18 cellular contexts compared by ENCODE assay signal in genomic region chr4:182015893-182016292, GRCh38.
DNase-seq lines count a peak whose midpoint lies in the region; ATAC-seq and TF ChIP-seq lines count a peak whose summit lies in the region.
"Had no signal": no experiment of that assay in that cellular context is flagged by ENCODE, and none has a peak within 500 bp of the region (broad histone marks: within the 10 kb centered on the region; RNA-seq: fewer than 3 reads in every experiment).

No MANE protein-coding gene starts in this region.

- no TSS peak for BruUV-seq in Caco-2 (replicated peaks; lab: Mats Ljungman, UMichigan)

- H2AFZ ChIP-seq in SK-N-SH (ENCODE audit: low read depth) (no peak overlapping the region), fibroblast of lung (ENCODE audit: low read length) (no peak overlapping the region)

- CTCF ChIA-PET in SK-N-SH (lab: Yijun Ruan, JAX) = no interaction called here
- CTCF ChIA-PET in Caco-2 (lab: Charles Lee) = no interaction called here

- 49% methylated on average over 6 of the region's 6 CpGs for WGBS in SK-N-SH (ENCODE audit: low lambda C conversion rate)
- WGBS in tibial nerve, 2 donors = 75 to 81% methylated on average over 6 of the region's 6 CpGs

- H3K9ac ChIP-seq in SK-N-SH (no peak overlapping the region), fibroblast of lung (ENCODE audit: insufficient read depth, low read length) (no peak overlapping the region)

- peaks cover 4% of the 10 kb centered on the region for H3K27me3 Mint-ChIP-seq in Caco-2 (ENCODE audit: insufficient read depth, unreplicated experiment)
- H3K27me3 Mint-ChIP-seq: CD8-positive, alpha-beta memory T cell; stimulated activated naive CD8-positive, alpha-beta T cell treated with anti-CD3 and anti-CD28 coated beads, Interleukin-15, Interleukin-2, amounts not matched to agents 100 ng/mL and 50 ng/mL, for 24 hours had no signal

- H3K9me2 ChIP-seq in SK-N-SH = no peaks in the 10 kb centered on the region

- no peak overlapping the region for H3K4me2 ChIP-seq in SK-N-SH
- H3K4me2 ChIP-seq in fibroblast of lung (ENCODE audit: extremely low read depth, insufficient read depth, low read length) = no peak overlapping the region

- H3K4me1 Mint-ChIP-seq in Caco-2 (ENCODE audit: low read depth, unreplicated experiment) = no peaks in the 10 kb centered on the region
- H3K4me1 Mint-ChIP-seq: CD8-positive, alpha-beta memory T cell; neural crest cell had no signal

- no peak for TF ChIP-seq POLR2A in tibial nerve (IDR thresholded peaks at IDR 0.05)

- H3K4me3 ChIP-seq in SK-N-SH (ENCODE audit: low read depth in 2 of 2, low read length in 1 of 2) (no peak overlapping the region), fibroblast of lung (replicated peaks in 1 of 4; ENCODE audit: control extremely low read depth in 1 of 4, insufficient read depth in 1 of 4, low read depth in 3 of 4, low read length in 4 of 4) (no peak overlapping the region), Caco-2 (ENCODE audit: low read depth, low read length) (no peak overlapping the region), tibial nerve (no peak overlapping the region)
- H3K4me3 ChIP-seq: lower lobe of right lung had no signal

- no peaks in the 10 kb centered on the region for H3F3A ChIP-seq in SK-N-SH (replicated peaks; ENCODE audit: insufficient read depth)

- ATAC-seq in SK-N-SH treated with all-trans-retinoic acid at 6 μM for 48 hours = no peak
- no peak for ATAC-seq in activated CD4-positive, CD25-positive, alpha-beta regulatory T cell treated with anti-CD3 and anti-CD28 coated beads, Interleukin-2, amount 50 U/mL, for 24 hours
- ATAC-seq: activated naive CD4-positive, alpha-beta T cell treated with anti-CD3 and anti-CD28 coated beads, Interleukin-2, amount 50 U/mL, for 72 hours; lower lobe of right lung; PC-3 had no signal

- H3K27ac Mint-ChIP-seq in Caco-2 (ENCODE audit: unreplicated experiment) = no peak overlapping the region
- H3K27ac Mint-ChIP-seq: activated naive CD4-positive, alpha-beta T cell treated with anti-CD3 and anti-CD28 coated beads, Interleukin-2, amount 50 U/mL, for 72 hours; CD8-positive, alpha-beta memory T cell; stimulated activated naive CD8-positive, alpha-beta T cell treated with anti-CD3 and anti-CD28 coated beads, Interleukin-15, Interleukin-2, amounts not matched to agents 100 ng/mL and 50 ng/mL, for 24 hours had no signal

- TF ChIP-seq EP300 in SK-N-SH (IDR thresholded peaks at IDR 0.05; ENCODE audit: borderline replicate concordance in 1 of 2, low read depth in 1 of 2, low read length in 1 of 2) (no peak), tibial nerve (IDR thresholded peaks at IDR 0.05) (no peak)

- no peak overlapping the region for H3K4me3 Mint-ChIP-seq in Caco-2 (ENCODE audit: unreplicated experiment)
- H3K4me3 Mint-ChIP-seq: CD8-positive, alpha-beta memory T cell; neural crest cell; stimulated activated naive CD8-positive, alpha-beta T cell treated with anti-CD3 and anti-CD28 coated beads, Interleukin-15, Interleukin-2, amounts not matched to agents 100 ng/mL and 50 ng/mL, for 24 hours had no signal

- no peak for TF ChIP-seq RAD21 in SK-N-SH (IDR thresholded peaks at IDR 0.05; ENCODE audit: low read length)

- H3K27me3 ChIP-seq in SK-N-SH (ENCODE audit: insufficient read depth) = no peaks in the 10 kb centered on the region
- no peaks in the 10 kb centered on the region for H3K27me3 ChIP-seq in fibroblast of lung (ENCODE audit: control insufficient read depth, insufficient read depth, low read length)
- no peaks in the 10 kb centered on the region for H3K27me3 ChIP-seq in Caco-2 (replicated peaks; ENCODE audit: control insufficient read depth, insufficient read depth, low read length)
- no peaks in the 10 kb centered on the region for H3K27me3 ChIP-seq in tibial nerve

- no peak for DNase-seq in SK-N-SH
- peak; percentile 53 for DNase-seq in M059J (ENCODE audit: low read depth)
- peak; percentile 7 to 88 for DNase-seq in fibroblast of lung (ENCODE audit: low read depth in 2 of 2)
- no peak for DNase-seq in Caco-2
- no peak for DNase-seq in OCI-M2 (lab: John Stamatoyannopoulos, UW; ENCODE audit: unreplicated experiment)
- no peak for DNase-seq in tibial nerve (ENCODE audit: low spot score in 2 of 2)
- DNase-seq: 8988T; CD8-positive, alpha-beta memory T cell; lower lobe of right lung; NCI-H1092 treated with DMSO at 0.1 percent for 48 hours; NCI-H226; PC-3; SW 1271 had no signal

- H3K9me3 ChIP-seq in SK-N-SH (no peaks in the 10 kb centered on the region), fibroblast of lung (ENCODE audit: control insufficient read depth, insufficient read depth, low read depth, low read length) (no peaks in the 10 kb centered on the region), Caco-2 (no peaks in the 10 kb centered on the region), tibial nerve (no peaks in the 10 kb centered on the region)
- H3K9me3 ChIP-seq: lower lobe of right lung had no signal

- no peak overlapping the region for H3K27ac ChIP-seq in SK-N-SH (ENCODE audit: low read depth in 2 of 2, low read length in 1 of 2)
- H3K27ac ChIP-seq in fibroblast of lung (ENCODE audit: insufficient read depth, low read length) = no peak overlapping the region
- no peak overlapping the region for H3K27ac ChIP-seq in tibial nerve
- H3K27ac ChIP-seq: lower lobe of right lung had no signal

- H3K36me3 Mint-ChIP-seq in Caco-2 (ENCODE audit: insufficient read depth, unreplicated experiment) = no peaks in the 10 kb centered on the region
- H3K36me3 Mint-ChIP-seq: activated naive CD4-positive, alpha-beta T cell treated with anti-CD3 and anti-CD28 coated beads, Interleukin-2, amount 50 U/mL, for 72 hours; CD8-positive, alpha-beta memory T cell had no signal

- H3K79me2 ChIP-seq in SK-N-SH (ENCODE audit: insufficient read depth) (no peaks in the 10 kb centered on the region), fibroblast of lung (ENCODE audit: control insufficient read depth, insufficient read depth, low read length) (no peaks in the 10 kb centered on the region)

- H3K4me1 ChIP-seq in SK-N-SH (ENCODE audit: control insufficient read depth in 1 of 2, insufficient read depth in 2 of 2, low read depth in 1 of 2, low read length in 1 of 2) = peaks cover 0 to 2% of the 10 kb centered on the region in 2 experiments; a peak in 1 of 4 replicates
- no peaks in the 10 kb centered on the region for H3K4me1 ChIP-seq in fibroblast of lung (ENCODE audit: control insufficient read depth, extremely low read depth, insufficient read depth, low read length)
- H3K4me1 ChIP-seq in Caco-2 = no peaks in the 10 kb centered on the region
- H3K4me1 ChIP-seq in tibial nerve = no peaks in the 10 kb centered on the region
- H3K4me1 ChIP-seq: lower lobe of right lung had no signal

- no peaks in the 10 kb centered on the region for H3K36me3 ChIP-seq in SK-N-SH (replicated peaks in 1 of 2; ENCODE audit: control insufficient read depth in 1 of 2, insufficient read depth in 2 of 2, low read length in 1 of 2)
- no peaks in the 10 kb centered on the region for H3K36me3 ChIP-seq in fibroblast of lung (ENCODE audit: control insufficient read depth, insufficient read depth, low read length)
- H3K36me3 ChIP-seq in Caco-2 (ENCODE audit: control insufficient read depth, insufficient read depth, low read length) = no peaks in the 10 kb centered on the region
- no peaks in the 10 kb centered on the region for H3K36me3 ChIP-seq in tibial nerve
- H3K36me3 ChIP-seq: lower lobe of right lung had no signal

- POLR2A ChIA-PET in SK-N-SH (lab: Yijun Ruan, JAX) (no interaction called here), Caco-2 (lab: Charles Lee) (no interaction called here)

- no peaks in the 10 kb centered on the region for H4K20me1 ChIP-seq in SK-N-SH (ENCODE audit: insufficient read depth)
- no peaks in the 10 kb centered on the region for H4K20me1 ChIP-seq in fibroblast of lung (ENCODE audit: control insufficient read depth, extremely low read depth, insufficient read depth, low read length)

- intact Hi-C loops in Caco-2 (cut with micrococcal nuclease; ENCODE audit: unreplicated experiment) = no loop called here

- no peaks in the 10 kb centered on the region for H3K9me3 Mint-ChIP-seq in Caco-2 (ENCODE audit: unreplicated experiment)
- H3K9me3 Mint-ChIP-seq: neural crest cell; stimulated activated naive CD8-positive, alpha-beta T cell treated with anti-CD3 and anti-CD28 coated beads, Interleukin-15, Interleukin-2, amounts not matched to agents 100 ng/mL and 50 ng/mL, for 24 hours had no signal

- TF ChIP-seq CTCF in SK-N-SH (IDR thresholded peaks at IDR 0.05) (no peak), fibroblast of lung (conservative IDR thresholded peaks at IDR 0.05 in 1 of 2, IDR thresholded peaks at IDR 0.05 in 1 of 2; ENCODE audit: low read depth in 1 of 2, low read length in 2 of 2) (no peak), Caco-2 (IDR thresholded peaks at IDR 0.05; ENCODE audit: insufficient read depth in 1 of 2, low read depth in 1 of 2, low read length in 1 of 2, severe bottlenecking in 1 of 2, unreplicated experiment in 1 of 2) (no peak), tibial nerve (IDR thresholded peaks at IDR 0.05) (no peak)

TF ChIP-seq in SK-N-SH treated with all-trans-retinoic acid at 6 μM for 48 hours, 23 proteins besides CTCF, POLR2A, EP300 and RAD21 (continues in another document):
- no peak for TF ChIP-seq ZFP3 (CRISPR knock-in tag; IDR thresholded peaks at IDR 0.05)
- no peak for TF ChIP-seq ZC3H10 (CRISPR knock-in tag; IDR thresholded peaks at IDR 0.05)
- TF ChIP-seq ZNF70 (CRISPR knock-in tag; IDR thresholded peaks at IDR 0.05) = no peak
- no peak for TF ChIP-seq ZNF8 (CRISPR knock-in tag; IDR thresholded peaks at IDR 0.05)
- TF ChIP-seq CSDC2 (CRISPR knock-in tag; IDR thresholded peaks at IDR 0.05) = no peak
- no peak for TF ChIP-seq ZFP30 (CRISPR knock-in tag; IDR thresholded peaks at IDR 0.05)
- no peak for TF ChIP-seq GLIS3 (CRISPR knock-in tag; IDR thresholded peaks at IDR 0.05)

TF ChIP-seq in SK-N-SH, 30 proteins besides CTCF, POLR2A, EP300 and RAD21 (continues in another document):
- TF ChIP-seq JUND (IDR thresholded peaks at IDR 0.05) = no peak
- TF ChIP-seq FOXJ3 (CRISPR knock-in tag; IDR thresholded peaks at IDR 0.05) = no peak
- TF ChIP-seq RXRA (IDR thresholded peaks at IDR 0.05; ENCODE audit: borderline replicate concordance, low read depth) = no peak
- TF ChIP-seq GABPA (IDR thresholded peaks at IDR 0.05; ENCODE audit: low read depth) = no peak
- TF ChIP-seq USF1 (IDR thresholded peaks at IDR 0.05; ENCODE audit: borderline replicate concordance, low read depth) = no peak
- TF ChIP-seq EZH2phosphoT487 (IDR thresholded peaks at IDR 0.05; ENCODE audit: borderline replicate concordance, low read depth) = no peak

Comparison
In these comparisons a context has a peak if more than half of its experiments do, and no peak if none do; other contexts are left out.
1. DNase-seq: peak in M059J (single experiment) and fibroblast of lung (2 of 2); none in SK-N-SH (single experiment), Caco-2 (0 of 2), OCI-M2 (single experiment) and tibial nerve (0 of 2).